In genomic region chr17:49969134-49969759, GRCh38 we compare ENCODE assay signal across 9 cellular contexts. TPM values are rescaled to one million over a fixed set of nuclear protein-coding genes. Genes with fewer than 3 reads are reported as not detected.
DNase-seq lines count a peak whose midpoint lies in the region; ATAC-seq and TF ChIP-seq lines count a peak whose summit lies in the region.
"Had no signal": no experiment of that assay in that cellular context is flagged by ENCODE, and none has a peak within 500 bp of the region (broad histone marks: within the 10 kb centered on the region; RNA-seq: fewer than 3 reads in every experiment).

Gene DLX4 (plus strand): TSS chr17:49969190. CDS start chr17:49969469, 279 bp downstream.

- peak; percentile 64 for DNase-seq in activated effector memory CD4-positive, alpha-beta T cell treated with anti-CD3 and anti-CD28 coated beads, Interleukin-2, amount 50 U/mL, for 16 hours
- no peak for DNase-seq in activated effector memory CD4-positive, alpha-beta T cell treated with Interleukin-2 at 50 U/mL for 16 hours
- DNase-seq in esophagus squamous epithelium (lab: John Stamatoyannopoulos, UW): no peak
- DNase-seq in sigmoid colon: no peak
- DNase-seq in NCI-H2029 treated with DMSO at 0.1 percent for 48 hours (lab: John Stamatoyannopoulos, UW): no peak
- no peak for DNase-seq in NCI-H1694 (lab: John Stamatoyannopoulos, UW)

- no peak for TF ChIP-seq EP300 in sigmoid colon (IDR thresholded peaks at IDR 0.05)

- TF ChIP-seq CTCF in SU-DHL-6 (IDR thresholded peaks at IDR 0.05; ENCODE audit: insufficient read depth, low read length, poor library complexity, severe bottlenecking) (no peak), esophagus squamous epithelium (IDR thresholded peaks at IDR 0.05) (no peak), sigmoid colon (IDR thresholded peaks at IDR 0.05) (no peak)

- H3K9me3 ChIP-seq in SU-DHL-6 (ENCODE audit: insufficient read depth, low read length) (no peaks in the 10 kb centered on the region), esophagus squamous epithelium (no peaks in the 10 kb centered on the region), sigmoid colon (no peaks in the 10 kb centered on the region)

- no peaks in the 10 kb centered on the region for H4K20me1 ChIP-seq in SU-DHL-6 (ENCODE audit: low read depth, low read length)

- ATAC-seq in HG03159 (IDR thresholded peaks at IDR 0.05; ENCODE audit: unreplicated experiment): no peak

- peak within 1 kb of the TSS; percentile 49 for H3K4me3 ChIP-seq in SU-DHL-6 (ENCODE audit: insufficient read depth, low read length, poor library complexity, severe bottlenecking)
- peak within 1 kb of the TSS; percentile 31 to 72 (median 50) for H3K4me3 ChIP-seq in esophagus squamous epithelium
- peak within 1 kb of the TSS in 3 of 4 donors; percentile 34 to 43 (median 41) for H3K4me3 ChIP-seq in sigmoid colon

- intact Hi-C loops in esophagus squamous epithelium (cut with DNase I) (no loop called here), sigmoid colon (cut with DNase I) (no loop called here)

- H3K9ac ChIP-seq in SU-DHL-6 (ENCODE audit: low read length): peak within 1 kb of the TSS; percentile 40

- no peak within 1 kb of the TSS for H3K27ac ChIP-seq in SU-DHL-6 (ENCODE audit: low read depth, low read length)
- H3K27ac ChIP-seq in esophagus squamous epithelium: no peak within 1 kb of the TSS
- H3K27ac ChIP-seq in sigmoid colon: no peak within 1 kb of the TSS

- no peaks in the 10 kb centered on the region for H3K9me2 ChIP-seq in SU-DHL-6 (replicated peaks; ENCODE audit: insufficient read depth, low read length)

- H3K79me2 ChIP-seq in SU-DHL-6 (ENCODE audit: insufficient read depth, low read length): no peaks in the 10 kb centered on the region

- no peaks in the 10 kb centered on the region for H3K36me3 ChIP-seq in SU-DHL-6 (ENCODE audit: low read length)
- no peaks in the 10 kb centered on the region for H3K36me3 ChIP-seq in esophagus squamous epithelium
- H3K36me3 ChIP-seq in sigmoid colon: no peaks in the 10 kb centered on the region

- 0 out of 2 replicates have a peak, but pooled peaks cover 3% of the 10 kb centered on the region for H3F3A ChIP-seq in SU-DHL-6 (ENCODE audit: insufficient read depth)

- H3K27me3 ChIP-seq in SU-DHL-6 (ENCODE audit: low read length) (no peaks in the 10 kb centered on the region), esophagus squamous epithelium (peaks cover 23 to 100% (median 73%) of the 10 kb centered on the region in 4 donors), sigmoid colon (peaks cover 89 to 100% (median 99%) of the 10 kb centered on the region in 3 donors)

- peak within 1 kb of the TSS; percentile 62 for H2AFZ ChIP-seq in SU-DHL-6 (ENCODE audit: low read depth, low read length, severe bottlenecking)

- TF ChIP-seq POLR2A in esophagus squamous epithelium (IDR thresholded peaks at IDR 0.05) (no peak), sigmoid colon (IDR thresholded peaks at IDR 0.05) (no peak)

- WGBS in esophagus squamous epithelium, 2 donors: 1 to 4% methylated on average over 17 to 29 of the region's 45 CpGs
- WGBS in sigmoid colon, 2 donors: 2 to 3% methylated on average over 45 of the region's 45 CpGs

- H3K4me1 ChIP-seq in esophagus squamous epithelium (peaks cover 30 to 55% (median 39%) of the 10 kb centered on the region in 3 donors), sigmoid colon (peaks cover 0 to 54% (median 45%) of the 10 kb centered on the region in 4 donors)

- H3K4me2 ChIP-seq in SU-DHL-6 (ENCODE audit: low read depth, low read length, poor library complexity, severe bottlenecking): peak within 1 kb of the TSS; percentile 60

RNA-seq across cellular contexts. Expression of gene DLX4, which starts in this region (rescaled TPM):
- total RNA-seq in esophagus squamous epithelium (under 1 TPM in 2 of 4 donors, not detected in 2; 0.13 to 0.67 TPM), sigmoid colon (not detected)
- polyA plus RNA-seq in sigmoid colon: under 1 TPM in 1 of 3 donors, not detected in 2; 0.34 TPM
- total RNA-seq: temporal lobe had no signal
